8 cellular contexts compared by ENCODE assay signal in the genomic region with DNA sequence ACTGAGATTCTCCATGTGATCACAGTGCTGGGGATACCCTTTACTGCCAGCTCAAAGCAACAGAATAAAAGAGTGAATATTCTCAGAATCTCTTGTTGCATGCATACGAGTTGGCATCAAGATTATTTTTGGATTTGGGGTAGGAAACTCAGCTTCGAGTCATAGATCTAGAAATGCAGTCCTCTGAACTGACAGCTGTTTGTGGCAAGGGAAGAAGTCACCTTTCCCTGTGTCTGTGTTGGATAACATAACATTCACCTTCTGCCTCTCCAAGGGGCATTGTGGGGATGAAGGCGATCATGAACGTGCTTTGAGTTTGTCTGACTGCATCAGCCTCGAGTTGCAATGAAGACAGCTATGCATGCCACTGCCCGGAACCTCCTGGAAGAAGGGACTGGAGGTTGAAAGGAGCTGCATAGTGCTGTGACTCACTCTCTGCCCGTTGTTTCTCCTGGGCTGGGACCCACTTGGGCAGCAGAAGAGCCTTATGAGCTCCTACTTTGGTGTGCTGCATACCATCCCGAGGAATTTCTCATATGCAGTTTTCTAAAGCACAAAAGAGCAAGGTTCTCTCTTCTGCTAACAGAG.
A peak's percentile ranks its signal among the peaks of the same experiment; 100 is the strongest.
DNase-seq lines count a peak whose midpoint lies in the region; ATAC-seq and TF ChIP-seq lines count a peak whose summit lies in the region.

No MANE protein-coding gene starts in this region.

- no peaks in the 10 kb centered on the region for H3K36me3 ChIP-seq in mucosa of descending colon (ENCODE audit: low read depth)

- no peaks in the 10 kb centered on the region for H3K9me3 Mint-ChIP-seq in CD14-positive monocyte

- H3K27ac Mint-ChIP-seq in CD14-positive monocyte = peak overlapping the region; percentile 97 to 99 (median 99)

- no peaks in the 10 kb centered on the region for H3K27me3 Mint-ChIP-seq in CD14-positive monocyte (ENCODE audit: low read depth in 3 of 3)

- ATAC-seq in mucosa of descending colon (peak; percentile 21), GM18517 (IDR thresholded peaks at IDR 0.05; ENCODE audit: unreplicated experiment) (no peak), HG03135 (IDR thresholded peaks at IDR 0.05; ENCODE audit: unreplicated experiment) (no peak)

- peak overlapping the region; percentile 54 to 61 for H3K4me3 Mint-ChIP-seq in CD14-positive monocyte

- no peaks in the 10 kb centered on the region for H3K4me1 ChIP-seq in mucosa of descending colon (ENCODE audit: low read depth)

- TF ChIP-seq CTCF in CD14-positive monocyte (IDR thresholded peaks at IDR 0.05) (no peak), mucosa of descending colon (IDR thresholded peaks at IDR 0.05) (no peak)

- intact Hi-C loops in CD14-positive monocyte (cut with micrococcal nuclease) (loop anchor here (5.0 to 10.0 kb wide), 5 partner anchors 47 to 403 kb away; a partner anchor contains a TSS), mucosa of descending colon (cut with DNase I, micrococcal nuclease) (no loop called here)

- H3K36me3 Mint-ChIP-seq in CD14-positive monocyte = peaks cover 31 to 51% of the 10 kb centered on the region in 2 donors

- H3K4me1 Mint-ChIP-seq in CD14-positive monocyte = peaks cover 90% of the 10 kb centered on the region

- no peaks in the 10 kb centered on the region for H3K9me3 ChIP-seq in mucosa of descending colon

- H3K4me3 ChIP-seq in mucosa of descending colon = no peak overlapping the region

- peak; percentile 75 for DNase-seq in CD14-positive monocyte (ENCODE audit: low spot score)
- peak; percentile 86 for DNase-seq in M059J (ENCODE audit: low read depth)
- DNase-seq in astrocyte of the hippocampus (ENCODE audit: low read depth, low spot score) = peak; percentile 81
- no peak for DNase-seq in mucosa of descending colon
- DNase-seq in NCI-H1105 treated with DMSO at 0.1 percent for 48 hours (lab: John Stamatoyannopoulos, UW) = no peak
- no peak for DNase-seq in cerebellar nuclear complex (lab: John Stamatoyannopoulos, UW)

Comparison
In these comparisons a context has a peak if more than half of its experiments do, and no peak if none do; other contexts are left out.
1. DNase-seq: peak in CD14-positive monocyte (single experiment), M059J (single experiment) and astrocyte of the hippocampus (single experiment); none in mucosa of descending colon (0 of 3), NCI-H1105 treated with DMSO at 0.1 percent for 48 hours (single experiment) and cerebellar nuclear complex (0 of 2).
2. intact Hi-C loops: an anchor here in CD14-positive monocyte (5.0 to 10.0 kb wide); none called in mucosa of descending colon.